In the genomic region with DNA sequence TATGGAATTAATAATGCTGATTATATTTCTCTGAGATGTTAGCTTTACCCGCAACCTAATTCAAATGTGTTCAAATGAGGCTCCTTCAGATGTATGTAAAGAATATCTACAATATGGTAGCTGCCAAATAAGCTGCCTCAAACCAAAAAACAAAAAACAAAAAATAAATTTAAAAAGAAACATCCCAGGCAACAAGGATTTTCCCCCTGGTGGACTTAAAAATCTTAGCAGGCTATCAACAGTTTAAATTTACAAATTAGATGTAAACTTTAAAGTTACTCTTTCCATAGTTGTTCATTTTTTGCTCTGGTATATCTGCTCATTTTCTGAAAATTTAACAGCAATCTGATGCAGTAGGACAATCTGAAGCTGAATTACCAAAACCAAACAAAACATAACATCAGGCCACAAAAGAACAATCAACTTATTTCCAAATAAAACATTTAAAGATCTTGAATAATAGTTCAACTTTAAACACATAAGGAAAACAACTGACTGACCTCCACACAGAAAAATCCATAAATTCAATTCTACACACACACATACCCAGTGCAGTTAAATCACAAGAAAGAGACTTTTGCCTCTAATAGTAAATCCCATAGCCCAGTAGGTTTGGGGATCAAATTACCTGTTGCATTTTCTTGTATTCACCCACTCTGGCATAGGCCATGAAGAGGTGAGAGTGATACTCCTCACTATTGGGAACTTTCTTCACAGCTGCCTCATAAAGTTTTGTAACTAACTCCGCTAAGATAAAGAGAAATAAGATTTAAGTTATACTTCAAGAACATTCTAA, we compare ENCODE assay signal across 1 cellular context.
TF ChIP-seq lines count a peak whose summit lies in the region.

No MANE protein-coding gene starts in this region.

TF ChIP-seq in GM23338, 12 proteins besides CTCF, POLR2A, EP300 and RAD21:
- TF ChIP-seq CREB1 (CRISPR knock-in tag; IDR thresholded peaks at IDR 0.05; ENCODE audit: low read depth) (no peak), EZH2 (IDR thresholded peaks at IDR 0.05; ENCODE audit: low read depth, unreplicated experiment) (no peak), NANOG (IDR thresholded peaks at IDR 0.05; ENCODE audit: borderline replicate concordance) (no peak), ZNF331 (CRISPR knock-in tag; IDR thresholded peaks at IDR 0.05; ENCODE audit: low read depth) (no peak), STAT1 (IDR thresholded peaks at IDR 0.05; ENCODE audit: unreplicated experiment) (no peak), JUNB (IDR thresholded peaks at IDR 0.05; ENCODE audit: unreplicated experiment) (no peak), POLR2AphosphoS5 (IDR thresholded peaks at IDR 0.05; ENCODE audit: low read depth) (no peak), EZH2phosphoT487 (IDR thresholded peaks at IDR 0.05; ENCODE audit: unreplicated experiment) (no peak), ZNF114 (CRISPR knock-in tag; IDR thresholded peaks at IDR 0.05) (no peak)
- TF ChIP-seq, protein P1, sequence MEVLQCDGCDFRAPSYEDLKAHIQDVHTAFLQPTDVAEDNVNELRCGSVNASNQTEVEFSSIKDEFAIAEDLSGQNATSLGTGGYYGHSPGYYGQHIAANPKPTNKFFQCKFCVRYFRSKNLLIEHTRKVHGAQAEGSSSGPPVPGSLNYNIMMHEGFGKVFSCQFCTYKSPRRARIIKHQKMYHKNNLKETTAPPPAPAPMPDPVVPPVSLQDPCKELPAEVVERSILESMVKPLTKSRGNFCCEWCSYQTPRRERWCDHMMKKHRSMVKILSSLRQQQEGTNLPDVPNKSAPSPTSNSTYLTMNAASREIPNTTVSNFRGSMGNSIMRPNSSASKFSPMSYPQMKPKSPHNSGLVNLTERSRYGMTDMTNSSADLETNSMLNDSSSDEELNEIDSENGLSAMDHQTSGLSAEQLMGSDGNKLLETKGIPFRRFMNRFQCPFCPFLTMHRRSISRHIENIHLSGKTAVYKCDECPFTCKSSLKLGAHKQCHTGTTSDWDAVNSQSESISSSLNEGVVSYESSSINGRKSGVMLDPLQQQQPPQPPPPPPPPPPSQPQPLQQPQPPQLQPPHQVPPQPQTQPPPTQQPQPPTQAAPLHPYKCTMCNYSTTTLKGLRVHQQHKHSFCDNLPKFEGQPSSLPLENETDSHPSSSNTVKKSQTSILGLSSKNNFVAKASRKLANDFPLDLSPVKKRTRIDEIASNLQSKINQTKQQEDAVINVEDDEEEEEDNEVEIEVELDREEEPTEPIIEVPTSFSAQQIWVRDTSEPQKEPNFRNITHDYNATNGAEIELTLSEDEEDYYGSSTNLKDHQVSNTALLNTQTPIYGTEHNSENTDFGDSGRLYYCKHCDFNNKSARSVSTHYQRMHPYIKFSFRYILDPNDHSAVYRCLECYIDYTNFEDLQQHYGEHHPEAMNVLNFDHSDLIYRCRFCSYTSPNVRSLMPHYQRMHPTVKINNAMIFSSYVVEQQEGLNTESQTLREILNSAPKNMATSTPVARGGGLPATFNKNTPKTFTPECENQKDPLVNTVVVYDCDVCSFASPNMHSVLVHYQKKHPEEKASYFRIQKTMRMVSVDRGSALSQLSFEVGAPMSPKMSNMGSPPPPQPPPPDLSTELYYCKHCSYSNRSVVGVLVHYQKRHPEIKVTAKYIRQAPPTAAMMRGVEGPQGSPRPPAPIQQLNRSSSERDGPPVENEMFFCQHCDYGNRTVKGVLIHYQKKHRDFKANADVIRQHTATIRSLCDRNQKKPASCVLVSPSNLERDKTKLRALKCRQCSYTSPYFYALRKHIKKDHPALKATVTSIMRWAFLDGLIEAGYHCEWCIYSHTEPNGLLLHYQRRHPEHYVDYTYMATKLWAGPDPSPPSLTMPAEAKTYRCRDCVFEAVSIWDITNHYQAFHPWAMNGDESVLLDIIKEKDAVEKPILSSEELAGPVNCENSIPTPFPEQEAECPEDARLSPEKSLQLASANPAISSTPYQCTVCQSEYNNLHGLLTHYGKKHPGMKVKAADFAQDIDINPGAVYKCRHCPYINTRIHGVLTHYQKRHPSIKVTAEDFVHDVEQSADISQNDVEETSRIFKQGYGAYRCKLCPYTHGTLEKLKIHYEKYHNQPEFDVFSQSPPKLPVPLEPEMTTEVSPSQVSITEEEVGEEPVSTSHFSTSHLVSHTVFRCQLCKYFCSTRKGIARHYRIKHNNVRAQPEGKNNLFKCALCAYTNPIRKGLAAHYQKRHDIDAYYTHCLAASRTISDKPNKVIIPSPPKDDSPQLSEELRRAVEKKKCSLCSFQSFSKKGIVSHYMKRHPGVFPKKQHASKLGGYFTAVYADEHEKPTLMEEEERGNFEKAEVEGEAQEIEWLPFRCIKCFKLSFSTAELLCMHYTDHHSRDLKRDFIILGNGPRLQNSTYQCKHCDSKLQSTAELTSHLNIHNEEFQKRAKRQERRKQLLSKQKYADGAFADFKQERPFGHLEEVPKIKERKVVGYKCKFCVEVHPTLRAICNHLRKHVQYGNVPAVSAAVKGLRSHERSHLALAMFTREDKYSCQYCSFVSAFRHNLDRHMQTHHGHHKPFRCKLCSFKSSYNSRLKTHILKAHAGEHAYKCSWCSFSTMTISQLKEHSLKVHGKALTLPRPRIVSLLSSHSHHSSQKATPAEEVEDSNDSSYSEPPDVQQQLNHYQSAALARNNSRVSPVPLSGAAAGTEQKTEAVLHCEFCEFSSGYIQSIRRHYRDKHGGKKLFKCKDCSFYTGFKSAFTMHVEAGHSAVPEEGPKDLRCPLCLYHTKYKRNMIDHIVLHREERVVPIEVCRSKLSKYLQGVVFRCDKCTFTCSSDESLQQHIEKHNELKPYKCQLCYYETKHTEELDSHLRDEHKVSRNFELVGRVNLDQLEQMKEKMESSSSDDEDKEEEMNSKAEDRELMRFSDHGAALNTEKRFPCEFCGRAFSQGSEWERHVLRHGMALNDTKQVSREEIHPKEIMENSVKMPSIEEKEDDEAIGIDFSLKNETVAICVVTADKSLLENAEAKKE (CRISPR knock-in tag; IDR thresholded peaks at IDR 0.05), result no peak
- TF ChIP-seq, protein P2, sequence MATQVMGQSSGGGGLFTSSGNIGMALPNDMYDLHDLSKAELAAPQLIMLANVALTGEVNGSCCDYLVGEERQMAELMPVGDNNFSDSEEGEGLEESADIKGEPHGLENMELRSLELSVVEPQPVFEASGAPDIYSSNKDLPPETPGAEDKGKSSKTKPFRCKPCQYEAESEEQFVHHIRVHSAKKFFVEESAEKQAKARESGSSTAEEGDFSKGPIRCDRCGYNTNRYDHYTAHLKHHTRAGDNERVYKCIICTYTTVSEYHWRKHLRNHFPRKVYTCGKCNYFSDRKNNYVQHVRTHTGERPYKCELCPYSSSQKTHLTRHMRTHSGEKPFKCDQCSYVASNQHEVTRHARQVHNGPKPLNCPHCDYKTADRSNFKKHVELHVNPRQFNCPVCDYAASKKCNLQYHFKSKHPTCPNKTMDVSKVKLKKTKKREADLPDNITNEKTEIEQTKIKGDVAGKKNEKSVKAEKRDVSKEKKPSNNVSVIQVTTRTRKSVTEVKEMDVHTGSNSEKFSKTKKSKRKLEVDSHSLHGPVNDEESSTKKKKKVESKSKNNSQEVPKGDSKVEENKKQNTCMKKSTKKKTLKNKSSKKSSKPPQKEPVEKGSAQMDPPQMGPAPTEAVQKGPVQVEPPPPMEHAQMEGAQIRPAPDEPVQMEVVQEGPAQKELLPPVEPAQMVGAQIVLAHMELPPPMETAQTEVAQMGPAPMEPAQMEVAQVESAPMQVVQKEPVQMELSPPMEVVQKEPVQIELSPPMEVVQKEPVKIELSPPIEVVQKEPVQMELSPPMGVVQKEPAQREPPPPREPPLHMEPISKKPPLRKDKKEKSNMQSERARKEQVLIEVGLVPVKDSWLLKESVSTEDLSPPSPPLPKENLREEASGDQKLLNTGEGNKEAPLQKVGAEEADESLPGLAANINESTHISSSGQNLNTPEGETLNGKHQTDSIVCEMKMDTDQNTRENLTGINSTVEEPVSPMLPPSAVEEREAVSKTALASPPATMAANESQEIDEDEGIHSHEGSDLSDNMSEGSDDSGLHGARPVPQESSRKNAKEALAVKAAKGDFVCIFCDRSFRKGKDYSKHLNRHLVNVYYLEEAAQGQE (IDR thresholded peaks at IDR 0.05; ENCODE audit: unreplicated experiment), result no peak
